Comparison of ENCODE assay signal across 8 cellular contexts in genomic region chr22:46871826-46872225, GRCh38.
"Had no signal": no experiment of that assay in that cellular context is flagged by ENCODE, and none has a peak within 500 bp of the region (broad histone marks: within the 10 kb centered on the region; RNA-seq: fewer than 3 reads in every experiment).

No MANE protein-coding gene starts in this region.

- FAIRE-seq: HTR-8/SVneo had no signal

- H3K27ac Mint-ChIP-seq: IgD-negative memory B cell had no signal

- H3K4me3 ChIP-seq: GM23248, HAP-1 had no signal

- H3K4me3 Mint-ChIP-seq: IgD-negative memory B cell had no signal

- H3K9me3 ChIP-seq: HAP-1 had no signal

- H3K4me1 ChIP-seq: HAP-1 had no signal

- H3K27ac ChIP-seq: GM23248, KMS-11 had no signal

- H3K4me2 ChIP-seq: KMS-11 had no signal

- H3K27me3 Mint-ChIP-seq: IgD-negative memory B cell had no signal

- H3K36me3 ChIP-seq: HAP-1 had no signal

- H3K9ac ChIP-seq: GM23248, KMS-11 had no signal

- DNase-seq: GM23248, GOT3, KBM-7 had no signal

- ATAC-seq: HCT116 had no signal

- H2AFZ ChIP-seq: GM23248 had no signal
